Comparison of ENCODE assay signal across 21 cellular contexts in genomic region chr10:82529064-82529463, GRCh38.
DNase-seq lines count a peak whose midpoint lies in the region; FAIRE-seq and TF ChIP-seq lines count a peak whose summit lies in the region.
"Had no signal": no experiment of that assay in that cellular context is flagged by ENCODE, and none has a peak within 500 bp of the region (broad histone marks: within the 10 kb centered on the region; RNA-seq: fewer than 3 reads in every experiment).

No MANE protein-coding gene starts in this region.

- DNase-seq in DMS53 (lab: John Stamatoyannopoulos, UW) (peak; percentile 4), DMS53 treated with DMSO at 0.1 percent for 48 hours (lab: John Stamatoyannopoulos, UW; ENCODE audit: unreplicated experiment) (no peak), COLO668 (lab: John Stamatoyannopoulos, UW; ENCODE audit: unreplicated experiment) (peak; percentile 0), NCI-H446 treated with DMSO at 0.1 percent for 48 hours (lab: John Stamatoyannopoulos, UW) (no peak)
- no peak for DNase-seq in activated CD4-positive, CD25-positive, alpha-beta regulatory T cell (lab: John Stamatoyannopoulos, UW)
- no peak for DNase-seq in activated CD4-positive, alpha-beta T cell treated with anti-CD3 and anti-CD28 coated beads, Interleukin-2, amount 50 U/mL, for 1 hour
- DNase-seq: AML-193; Calu3; CD4-positive, alpha-beta T cell; HCEC 1CT; IMR-90 had no signal

- no peaks in the 10 kb centered on the region for H4K20me1 ChIP-seq in OCI-LY1 (ENCODE audit: insufficient read depth, low read length)

- no peaks in the 10 kb centered on the region for H3K9me3 ChIP-seq in OCI-LY1 (ENCODE audit: low read length)
- H3K9me3 ChIP-seq: A549 had no signal

- H3K4me2 ChIP-seq in OCI-LY1 (ENCODE audit: low read length), result peak overlapping the region; percentile 16; the same call in 1 of the 2 replicates
- H3K4me2 ChIP-seq: A549 had no signal

- peaks cover 51% of the 10 kb centered on the region for H3K36me3 ChIP-seq in OCI-LY1 (ENCODE audit: insufficient read depth, low read length)

- no peak overlapping the region for H2AFZ ChIP-seq in OCI-LY1 (ENCODE audit: low read length)

- H3K79me2 ChIP-seq in OCI-LY1 (ENCODE audit: insufficient read depth, low read length), result peaks cover 100% of the 10 kb centered on the region

- no peaks in the 10 kb centered on the region; the same call in 1 of the 2 replicates for H3F3A ChIP-seq in OCI-LY1 (ENCODE audit: insufficient read depth, low read length)

- no peaks in the 10 kb centered on the region for H3K9me2 ChIP-seq in OCI-LY1 (ENCODE audit: low read depth, low read length)

- H3K9ac ChIP-seq in OCI-LY1 (ENCODE audit: low read length), result no peak overlapping the region

- H3K4me3 ChIP-seq in OCI-LY1 (ENCODE audit: low read depth, low read length, poor library complexity, severe bottlenecking), result no peak overlapping the region
- H3K4me3 ChIP-seq: A549 had no signal

- H3K27ac ChIP-seq in OCI-LY1 (ENCODE audit: low read depth, low read length, poor library complexity, severe bottlenecking), result peak overlapping the region; percentile 83
- H3K27ac ChIP-seq: 22Rv1, A549, C4-2B had no signal

- peaks cover 60% of the 10 kb centered on the region for H3K4me1 ChIP-seq in OCI-LY1 (ENCODE audit: insufficient read depth, low read length, severe bottlenecking)
- H3K4me1 ChIP-seq: A549 had no signal

- TF ChIP-seq CTCF in OCI-LY1 (IDR thresholded peaks at IDR 0.05; ENCODE audit: low read length), result no peak

- no peaks in the 10 kb centered on the region for H3K27me3 ChIP-seq in OCI-LY1 (ENCODE audit: insufficient read depth, low read length)

- peak; percentile 5 for FAIRE-seq in islet of Langerhans (lab: Jason Lieb, UNC)
- FAIRE-seq: A549, G401.6, GM12891, GM19239, H54, HTR-8/SVneo had no signal

Comparison
In these comparisons a context has a peak if more than half of its experiments do, and no peak if none do; other contexts are left out.
1. DNase-seq: peak in DMS53 (single experiment) and COLO668 (single experiment); none in DMS53 treated with DMSO at 0.1 percent for 48 hours (single experiment), activated CD4-positive, CD25-positive, alpha-beta regulatory T cell (0 of 4), activated CD4-positive, alpha-beta T cell treated with anti-CD3 and anti-CD28 coated beads, Interleukin-2, amount 50 U/mL, for 1 hour (single experiment) and NCI-H446 treated with DMSO at 0.1 percent for 48 hours (single experiment).